In genomic region chr17:77951123-77951522, GRCh38 we compare ENCODE assay signal across 32 cellular contexts.
"Had no signal": no experiment of that assay in that cellular context is flagged by ENCODE, and none has a peak within 500 bp of the region (broad histone marks: within the 10 kb centered on the region; RNA-seq: fewer than 3 reads in every experiment).

No MANE protein-coding gene starts in this region.

- H3K4me3 ChIP-seq: adrenal gland, body of pancreas, cardiac muscle cell had no signal

- ATAC-seq: activated CD8-positive, alpha-beta memory T cell treated with anti-CD3 and anti-CD28 coated beads, Interleukin-2, amount 10 ng/mL, durations not matched to agents 7 days and 5 days; activated CD8-positive, alpha-beta T cell treated with anti-CD3 and anti-CD28 coated beads for 36 hours; activated naive CD4-positive, alpha-beta T cell treated with anti-CD3 and anti-CD28 coated beads, Interleukin-2, amount 50 U/mL, for 72 hours; activated T-cell treated with anti-CD3 and anti-CD28 coated beads, Interleukin-2, amount 50 U/mL, for 4 hours; activated T-cell treated with anti-CD3 and anti-CD28 coated beads, Interleukin-2, amount 50 U/mL, for 72 hours; activated T-helper 17 cell treated with anti-CD3 and anti-CD28 coated beads, Interleukin-2, amount 50 U/mL, for 72 hours; body of pancreas; T-cell; T-helper 17 cell had no signal

- H3K4me1 ChIP-seq: adrenal gland, body of pancreas had no signal

- H3K9me3 ChIP-seq: adrenal gland, body of pancreas had no signal

- H3K36me3 ChIP-seq: adrenal gland, brain microvascular endothelial cell, cardiac muscle cell had no signal

- DNase-seq: activated B cell treated with CpG ODN at 0.5 μM for 24 hours; activated CD4-positive, alpha-beta memory T cell treated with anti-CD3 and anti-CD28 coated beads for 36 hours; activated CD4-positive, alpha-beta T cell treated with anti-CD3 and anti-CD28 coated beads for 4 hours; activated CD4-positive, alpha-beta T cell treated with anti-CD3 and anti-CD28 coated beads, Interleukin-2, amount 10 ng/mL, durations not matched to agents 24 days and 14 days; activated CD4-positive, alpha-beta T cell treated with anti-CD3 and anti-CD28 coated beads, Interleukin-2, amount 50 U/mL, for 1 hour; activated CD4-positive, alpha-beta T cell treated with anti-CD3 and anti-CD28 coated beads, Interleukin-2, amount 50 U/mL, for 4 hours; activated CD4-positive, CD25-positive, alpha-beta regulatory T cell treated with anti-CD3 and anti-CD28 coated beads, Interleukin-2, amount 50 U/mL, for 72 hours; activated CD8-positive, alpha-beta memory T cell treated with anti-CD3 and anti-CD28 coated beads, Interleukin-2, amount 10 ng/mL, durations not matched to agents 7 days and 5 days; activated CD8-positive, alpha-beta T cell treated with anti-CD3 and anti-CD28 coated beads for 36 hours; activated effector memory CD4-positive, alpha-beta T cell treated with anti-CD3 and anti-CD28 coated beads, Interleukin-2, amount 50 U/mL, for 16 hours; activated gamma-delta T cell treated with Interleukin-2 at 50 U/mL for 16 hours; activated naive CD4-positive, alpha-beta T cell; activated naive CD4-positive, alpha-beta T cell treated with anti-CD3 and anti-CD28 coated beads for 36 hours; activated naive CD8-positive, alpha-beta T cell treated with anti-CD3 and anti-CD28 coated beads for 36 hours; activated T-cell treated with anti-CD3 and anti-CD28 coated beads for 4 hours; activated T-cell treated with anti-CD3 and anti-CD28 coated beads, Interleukin-2, amount 50 U/mL, for 1 hour; activated T-cell treated with anti-CD3 and anti-CD28 coated beads, Interleukin-2, amount 50 U/mL, for 4 hours; activated T-cell treated with anti-CD3 and anti-CD28 coated beads, Interleukin-2, amount 50 U/mL, for 72 hours; adrenal gland; amniotic stem cell; aorta; body of pancreas; brain microvascular endothelial cell; caudate nucleus; cerebellar nuclear complex; T-cell; T-helper 17 cell; T1000 had no signal

- H3K27me3 ChIP-seq: adrenal gland, body of pancreas had no signal

- H3K27ac ChIP-seq: adrenal gland, body of pancreas, brain microvascular endothelial cell, cardiac muscle cell, VCaP had no signal
